29 cellular contexts compared by ENCODE assay signal in the genomic region with DNA sequence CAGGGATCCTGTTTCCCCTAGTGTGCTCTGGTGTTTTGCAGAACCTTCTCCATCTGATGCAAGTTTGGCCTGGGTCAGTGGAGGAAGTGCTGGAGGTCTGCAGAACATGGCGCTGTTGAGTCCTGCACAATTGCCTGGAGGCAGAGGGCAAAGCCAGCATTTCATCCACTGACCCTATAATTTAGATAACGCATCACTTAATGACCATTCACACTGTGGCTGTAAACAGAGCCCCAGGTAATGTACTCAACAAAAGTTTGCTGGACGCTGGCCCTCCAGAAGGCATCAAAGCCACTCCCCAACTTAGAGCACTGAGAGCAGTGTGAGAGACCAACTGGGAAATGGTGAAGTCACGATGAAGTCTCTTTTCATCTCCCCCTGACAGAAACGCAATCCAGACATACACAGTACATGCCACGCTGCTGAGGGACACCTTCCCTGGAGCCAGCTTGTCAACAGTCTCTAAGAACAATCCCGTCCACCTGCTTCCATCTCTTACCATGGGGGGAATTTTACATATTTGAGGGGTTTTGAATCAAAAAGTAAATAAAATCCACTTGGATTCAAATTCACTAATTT. TPM values are rescaled to one million over a fixed set of nuclear protein-coding genes. Genes with fewer than 3 reads are reported as not detected.
"Had no signal": no experiment of that assay in that cellular context is flagged by ENCODE, and none has a peak within 500 bp of the region (broad histone marks: within the 10 kb centered on the region; RNA-seq: fewer than 3 reads in every experiment).

No MANE protein-coding gene starts in this region.

- H3K4me3 ChIP-seq: body of pancreas, hepatocyte, mucosa of descending colon, sigmoid colon, smooth muscle cell, transverse colon, uterus had no signal

- H3K27ac Mint-ChIP-seq: activated CD4-positive, alpha-beta memory T cell treated with anti-CD3 and anti-CD28 coated beads, Interleukin-2, amount 10 ng/mL, durations not matched to agents 7 days and 5 days; activated naive CD4-positive, alpha-beta T cell treated with anti-CD3 and anti-CD28 coated beads for 36 hours; activated T-cell treated with anti-CD3 and anti-CD28 coated beads, Interleukin-2, amount 50 U/mL, for 72 hours; stimulated activated naive B cell treated with anti-CD40 and anti-IgM and Interleukin-4, amounts not matched to agents 10 μg/mL and 1 μg/mL and 100 μg/mL, for 72 hours had no signal

- H3K27ac ChIP-seq: body of pancreas, foreskin keratinocyte, hepatocyte, sigmoid colon, transverse colon, uterus had no signal

- H3K4me3 Mint-ChIP-seq: activated CD4-positive, alpha-beta memory T cell treated with anti-CD3 and anti-CD28 coated beads, Interleukin-2, amount 10 ng/mL, durations not matched to agents 7 days and 5 days; activated naive CD4-positive, alpha-beta T cell treated with anti-CD3 and anti-CD28 coated beads for 36 hours; activated T-cell treated with anti-CD3 and anti-CD28 coated beads, Interleukin-2, amount 50 U/mL, for 72 hours; immature natural killer cell; stimulated activated naive B cell treated with anti-CD40 and anti-IgM and Interleukin-4, amounts not matched to agents 10 μg/mL and 1 μg/mL and 100 μg/mL, for 72 hours had no signal

- DNase-seq: activated CD4-positive, alpha-beta memory T cell treated with anti-CD3 and anti-CD28 coated beads, Interleukin-2, amount 10 ng/mL, durations not matched to agents 7 days and 5 days; activated CD4-positive, alpha-beta T cell treated with anti-CD3 and anti-CD28 coated beads for 48 hours; activated effector memory CD4-positive, alpha-beta T cell treated with Interleukin-2 at 50 U/mL for 16 hours; activated naive CD4-positive, alpha-beta T cell treated with anti-CD3 and anti-CD28 coated beads for 36 hours; activated T-cell treated with anti-CD3 and anti-CD28 coated beads, Interleukin-2, amount 50 U/mL, for 72 hours; anterior cingulate cortex; body of pancreas; central memory CD4-positive, alpha-beta T cell; effector memory CD4-positive, alpha-beta T cell; foreskin keratinocyte; immature natural killer cell; kidney glomerular epithelial cell; mesenchymal stem cell; mucosa of descending colon; nucleus accumbens; sigmoid colon; stimulated activated CD4-positive, alpha-beta T cell treated with anti-CD3 and anti-CD28 coated beads, Interleukin-2, amount 100 ng/mL, for 48 hours; stimulated activated CD8-positive, alpha-beta memory T cell treated with anti-CD3 and anti-CD28 coated beads, Interleukin-4, amount 100 ng/mL, for 48 hours; stimulated activated naive B cell treated with anti-CD40 and anti-IgM and Interleukin-4, amounts not matched to agents 10 μg/mL and 1 μg/mL and 100 μg/mL, for 72 hours; transverse colon; uterus had no signal

- H3K27me3 Mint-ChIP-seq: stimulated activated naive B cell treated with anti-CD40 and anti-IgM and Interleukin-4, amounts not matched to agents 10 μg/mL and 1 μg/mL and 100 μg/mL, for 72 hours had no signal

- H3K4me1 ChIP-seq: body of pancreas, foreskin keratinocyte, sigmoid colon, transverse colon, uterus had no signal

- H3K27me3 ChIP-seq: body of pancreas, foreskin keratinocyte, hepatocyte, sigmoid colon, transverse colon, uterus had no signal

- H3K36me3 Mint-ChIP-seq: stimulated activated naive B cell treated with anti-CD40 and anti-IgM and Interleukin-4, amounts not matched to agents 10 μg/mL and 1 μg/mL and 100 μg/mL, for 72 hours had no signal

- ATAC-seq: activated T-cell treated with anti-CD3 and anti-CD28 coated beads, Interleukin-2, amount 50 U/mL, for 72 hours; body of pancreas; foreskin keratinocyte; mucosa of descending colon; stimulated activated naive B cell treated with anti-CD40 and anti-IgM and Interleukin-4, amounts not matched to agents 10 μg/mL and 1 μg/mL and 100 μg/mL, for 72 hours had no signal

- H3K36me3 ChIP-seq: sigmoid colon, transverse colon, uterus had no signal

- H3K9me3 ChIP-seq: body of pancreas, mucosa of descending colon, transverse colon, uterus had no signal

- H3K9me3 Mint-ChIP-seq: activated CD4-positive, alpha-beta memory T cell treated with anti-CD3 and anti-CD28 coated beads, Interleukin-2, amount 10 ng/mL, durations not matched to agents 7 days and 5 days; activated naive CD4-positive, alpha-beta T cell treated with anti-CD3 and anti-CD28 coated beads for 36 hours; activated T-cell treated with anti-CD3 and anti-CD28 coated beads, Interleukin-2, amount 50 U/mL, for 72 hours had no signal

RNA-seq across cellular contexts. Expression of a gene that starts 13.4 kb away (rescaled TPM):
- total RNA-seq: activated CD4-positive, alpha-beta memory T cell treated with anti-CD3 and anti-CD28 coated beads, Interleukin-2, amount 10 ng/mL, durations not matched to agents 7 days and 5 days; activated naive CD4-positive, alpha-beta T cell treated with anti-CD3 and anti-CD28 coated beads for 36 hours; activated T-cell treated with anti-CD3 and anti-CD28 coated beads, Interleukin-2, amount 50 U/mL, for 72 hours; dermis microvascular lymphatic vessel endothelial cell; foreskin keratinocyte; hepatocyte; lower leg skin; sigmoid colon; smooth muscle cell; T-helper 2 cell treated with Interferon-gamma antibody and Interleukin-4, amounts not matched to agents 100 ng/mL and 5 ng/mL, for 36 hours; temporal lobe; uterus had no signal
- polyA plus RNA-seq: esophagus, foreskin keratinocyte, hepatocyte, immature natural killer cell, neural cell, sigmoid colon, smooth muscle cell had no signal
